ENCODE assay signal across 11 cellular contexts in genomic region chr19:37986048-37986750, GRCh38.
A peak's percentile ranks its signal among the peaks of the same experiment; 100 is the strongest.
DNase-seq lines count a peak whose midpoint lies in the region; ATAC-seq and TF ChIP-seq lines count a peak whose summit lies in the region.
"Had no signal": no experiment of that assay in that cellular context is flagged by ENCODE, and none has a peak within 500 bp of the region (broad histone marks: within the 10 kb centered on the region; RNA-seq: fewer than 3 reads in every experiment).

No MANE protein-coding gene starts in this region.

- H2AFZ ChIP-seq in IMR-90 (replicated peaks; ENCODE audit: low read length, poor library complexity), result peak overlapping the region; percentile 52

- H3K4ac ChIP-seq in IMR-90 (ENCODE audit: low read depth, low read length), result peak overlapping the region; percentile 57

- H3K4me1 Mint-ChIP-seq in naive thymus-derived CD8-positive, alpha-beta T cell, result peaks cover 15 to 59% (median 30%) of the 10 kb centered on the region in 4 donors

- no peaks in the 10 kb centered on the region for H3K9me3 ChIP-seq in IMR-90 (ENCODE audit: control insufficient read depth, insufficient read depth, low read length)
- H3K9me3 ChIP-seq: pancreas had no signal

- intact Hi-C loops in IMR-90 (cut with micrococcal nuclease), result no loop called here

- in situ Hi-C loops in IMR-90 (cut with MboI; ENCODE audit: low sequenced_read_pairs), result no loop called here
- in situ Hi-C loops in brain microvascular endothelial cell (cut with HindIII; ENCODE audit: low pct_ligation_motif_present, low sequenced_read_pairs), result no loop called here

- POLR2A ChIA-PET in IMR-90 (lab: Charles Lee; ENCODE audit: unreplicated experiment), result no interaction called here
- POLR2A ChIA-PET in naive thymus-derived CD8-positive, alpha-beta T cell (lab: Charles Lee), result interaction anchor here (0.6 kb wide), 1 partner anchor 14 kb away, joined by 9 read pairs; no protein-coding TSS in a partner anchor

- H3K27ac ChIP-seq in IMR-90 (ENCODE audit: insufficient read depth, low read length) (no peak overlapping the region), VCaP (peak overlapping the region; percentile 91), brain microvascular endothelial cell (no peak overlapping the region)
- H3K27ac ChIP-seq: pancreas had no signal

- ATAC-seq in IMR-90 (ENCODE audit: low read depth) (no peak), GM21515 (IDR thresholded peaks at IDR 0.05; ENCODE audit: unreplicated experiment) (no peak)
- no peak for ATAC-seq in naive thymus-derived CD8-positive, alpha-beta T cell
- ATAC-seq: pancreas had no signal

- no peak overlapping the region for H2BK5ac ChIP-seq in IMR-90 (ENCODE audit: low read depth, low read length, poor library complexity, severe bottlenecking)

- no peak overlapping the region for H3K18ac ChIP-seq in IMR-90 (ENCODE audit: low read depth, low read length)

- no peak for TF ChIP-seq RAD21 in IMR-90 (IDR thresholded peaks at IDR 0.05; ENCODE audit: low read length)

- H3K4me2 ChIP-seq in IMR-90 (ENCODE audit: low read depth, low read length), result no peak overlapping the region

- H2AK9ac ChIP-seq in IMR-90 (replicated peaks; ENCODE audit: low read depth, low read length, poor library complexity), result peak overlapping the region; percentile 20

- no peaks in the 10 kb centered on the region for H3K36me3 ChIP-seq in IMR-90 (ENCODE audit: control insufficient read depth, insufficient read depth, low read length)
- H3K36me3 ChIP-seq in brain microvascular endothelial cell (replicated peaks), result no peaks in the 10 kb centered on the region
- H3K36me3 ChIP-seq: pancreas had no signal

- dilution Hi-C loops in IMR-90 (cut with HindIII; ENCODE audit: low sequenced_read_pairs, unreplicated experiment), result no loop called here

- DNase-seq in NCI-H345 (lab: John Stamatoyannopoulos, UW) (peak; percentile 22), NCI-H345 treated with DMSO at 0.1 percent for 48 hours (lab: John Stamatoyannopoulos, UW; ENCODE audit: unreplicated experiment) (no peak), IMR-90 (no peak), mesenteric fat pad (ENCODE audit: low spot score) (no peak), brain microvascular endothelial cell (no peak)
- DNase-seq in naive thymus-derived CD8-positive, alpha-beta T cell, result peak in 1 of 10 donors; percentile 11
- DNase-seq: activated CD4-positive, alpha-beta T cell treated with anti-CD3 and anti-CD28 coated beads, Interleukin-2, amount 50 U/mL, for 4 hours; kidney; pancreas had no signal

- no peaks in the 10 kb centered on the region for H3K9me3 Mint-ChIP-seq in naive thymus-derived CD8-positive, alpha-beta T cell

- H2BK120ac ChIP-seq in IMR-90 (ENCODE audit: low read depth, low read length), result peak overlapping the region; percentile 43; the same call in 1 of the 2 replicates

- H3K4me3 Mint-ChIP-seq in naive thymus-derived CD8-positive, alpha-beta T cell, result peak overlapping the region in 1 of 10 donors; percentile 28

- CTCF ChIA-PET in IMR-90 (lab: Yijun Ruan, JAX), result interaction anchor here (1.2 kb wide), 2 partner anchors 13 to 79 kb away, joined by 3 to 4 read pairs; partner anchors contain the start of gene SIPA1L3

- H3K27me3 ChIP-seq in IMR-90 (ENCODE audit: control insufficient read depth, insufficient read depth, low read length), result no peaks in the 10 kb centered on the region
- no peaks in the 10 kb centered on the region for H3K27me3 ChIP-seq in brain microvascular endothelial cell (replicated peaks)
- H3K27me3 ChIP-seq: pancreas had no signal

- no peak overlapping the region for H4K5ac ChIP-seq in IMR-90 (ENCODE audit: low read depth, low read length)

- H3K36me3 Mint-ChIP-seq in naive thymus-derived CD8-positive, alpha-beta T cell, result peaks cover 0 to 3% (median 0%) of the 10 kb centered on the region in 3 donors

- no peak overlapping the region for H3K9ac ChIP-seq in IMR-90 (ENCODE audit: low read depth, low read length)

- H2BK20ac ChIP-seq in IMR-90 (ENCODE audit: low read depth, low read length), result no peak overlapping the region; the same call in 1 of the 2 replicates

- TF ChIP-seq CTCF in IMR-90 (conservative IDR thresholded peaks at IDR 0.05; ENCODE audit: low read depth, low read length) (no peak), VCaP (conservative IDR thresholded peaks at IDR 0.05) (no peak), brain microvascular endothelial cell (IDR thresholded peaks at IDR 0.05; ENCODE audit: low read depth, low read length, missing control alignments) (no peak)

- peaks cover 41% of the 10 kb centered on the region for H3K9me1 ChIP-seq in IMR-90 (ENCODE audit: insufficient read depth, low read length)

- peak overlapping the region; percentile 53 to 91 (median 75) for H3K27ac Mint-ChIP-seq in naive thymus-derived CD8-positive, alpha-beta T cell

- H3K23ac ChIP-seq in IMR-90 (ENCODE audit: low read depth, low read length), result no peak overlapping the region

- H4K91ac ChIP-seq in IMR-90 (ENCODE audit: insufficient read depth, low read depth, low read length), result no peak overlapping the region; the same call in 1 of the 2 replicates

- peaks cover 57 to 99% of the 10 kb centered on the region in 2 experiments for H3K79me1 ChIP-seq in IMR-90 (ENCODE audit: low read depth in 1 of 2, low read length in 2 of 2)

- no CpG with 5 or more reads among the region's 10 CpGs for WGBS in IMR-90 (ENCODE audit: extremely low coverage in 2 of 2, insufficient read length in 1 of 2), 2 experiments

- no peaks in the 10 kb centered on the region for H4K20me1 ChIP-seq in IMR-90 (ENCODE audit: insufficient read depth, low read length)

- no peaks in the 10 kb centered on the region for H3K27me3 Mint-ChIP-seq in naive thymus-derived CD8-positive, alpha-beta T cell

- peak overlapping the region in 1 of 2 experiments; percentile 10; a peak in 1 of 4 replicates for H4K8ac ChIP-seq in IMR-90 (ENCODE audit: low read depth in 2 of 2, low read length in 2 of 2)

- no peak overlapping the region for H2BK15ac ChIP-seq in IMR-90 (ENCODE audit: low read depth, low read length)

- peak overlapping the region; percentile 60 for H2AK5ac ChIP-seq in IMR-90 (ENCODE audit: low read depth, low read length)

- H3K56ac ChIP-seq in IMR-90 (ENCODE audit: extremely low read depth, insufficient read depth, low read length), result no peak overlapping the region

- no TSS peak for BruUV-seq in IMR-90 (replicated peaks; lab: Mats Ljungman, UMichigan)

- H3K4me3 ChIP-seq in IMR-90 (ENCODE audit: insufficient read depth, low read depth, low read length) (no peak overlapping the region), brain microvascular endothelial cell (ENCODE audit: low read depth, low read length) (no peak overlapping the region)
- H3K4me3 ChIP-seq: pancreas had no signal

- no peak for TF ChIP-seq POLR2A in IMR-90 (IDR thresholded peaks at IDR 0.05; ENCODE audit: low read depth, low read length)

- 0 out of 2 replicates have a peak overlapping the region, but pooled peaks have one; percentile 26 for H3K14ac ChIP-seq in IMR-90 (replicated peaks; ENCODE audit: low read depth, low read length)

- H3K4me1 ChIP-seq in IMR-90 (ENCODE audit: control insufficient read depth, insufficient read depth, low read length), result peaks cover 21% of the 10 kb centered on the region

TF ChIP-seq in IMR-90, 13 proteins besides CTCF, POLR2A, EP300 and RAD21:
- TF ChIP-seq CHD1 (IDR thresholded peaks at IDR 0.05; ENCODE audit: low read depth, low read length) (no peak), MAFK (IDR thresholded peaks at IDR 0.05; ENCODE audit: low read depth, low read length) (no peak), NFE2L2 (IDR thresholded peaks at IDR 0.05; ENCODE audit: low read depth, low read length) (no peak), SMC3 (IDR thresholded peaks at IDR 0.05; ENCODE audit: low read depth, low read length) (no peak), MXI1 (IDR thresholded peaks at IDR 0.05; ENCODE audit: borderline replicate concordance, low read depth, low read length) (no peak), CEBPB (IDR thresholded peaks at IDR 0.05; ENCODE audit: low read depth, low read length) (no peak), RFX5 (IDR thresholded peaks at IDR 0.05; ENCODE audit: low read depth, low read length) (no peak), MAZ (IDR thresholded peaks at IDR 0.05; ENCODE audit: borderline replicate concordance, low read depth, low read length) (no peak), BHLHE40 (IDR thresholded peaks at IDR 0.05; ENCODE audit: low read depth, low read length) (no peak), RCOR1 (IDR thresholded peaks at IDR 0.05; ENCODE audit: insufficient replicate concordance, low read length) (no peak), FOS (IDR thresholded peaks at IDR 0.05; ENCODE audit: low read depth, low read length) (no peak)
- TF ChIP-seq, protein P1, sequence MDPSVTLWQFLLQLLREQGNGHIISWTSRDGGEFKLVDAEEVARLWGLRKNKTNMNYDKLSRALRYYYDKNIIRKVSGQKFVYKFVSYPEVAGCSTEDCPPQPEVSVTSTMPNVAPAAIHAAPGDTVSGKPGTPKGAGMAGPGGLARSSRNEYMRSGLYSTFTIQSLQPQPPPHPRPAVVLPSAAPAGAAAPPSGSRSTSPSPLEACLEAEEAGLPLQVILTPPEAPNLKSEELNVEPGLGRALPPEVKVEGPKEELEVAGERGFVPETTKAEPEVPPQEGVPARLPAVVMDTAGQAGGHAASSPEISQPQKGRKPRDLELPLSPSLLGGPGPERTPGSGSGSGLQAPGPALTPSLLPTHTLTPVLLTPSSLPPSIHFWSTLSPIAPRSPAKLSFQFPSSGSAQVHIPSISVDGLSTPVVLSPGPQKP (IDR thresholded peaks at IDR 0.05; ENCODE audit: borderline replicate concordance, low read depth, low read length), result no peak
- TF ChIP-seq, protein P2, sequence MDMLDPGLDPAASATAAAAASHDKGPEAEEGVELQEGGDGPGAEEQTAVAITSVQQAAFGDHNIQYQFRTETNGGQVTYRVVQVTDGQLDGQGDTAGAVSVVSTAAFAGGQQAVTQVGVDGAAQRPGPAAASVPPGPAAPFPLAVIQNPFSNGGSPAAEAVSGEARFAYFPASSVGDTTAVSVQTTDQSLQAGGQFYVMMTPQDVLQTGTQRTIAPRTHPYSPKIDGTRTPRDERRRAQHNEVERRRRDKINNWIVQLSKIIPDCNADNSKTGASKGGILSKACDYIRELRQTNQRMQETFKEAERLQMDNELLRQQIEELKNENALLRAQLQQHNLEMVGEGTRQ (IDR thresholded peaks at IDR 0.05; ENCODE audit: low read depth, low read length), result no peak
